Comparison of ENCODE assay signal across 14 cellular contexts in genomic region chr6:128208851-128209580, GRCh38.
DNase-seq lines count a peak whose midpoint lies in the region; ATAC-seq and TF ChIP-seq lines count a peak whose summit lies in the region.
"Had no signal": no experiment of that assay in that cellular context is flagged by ENCODE, and none has a peak within 500 bp of the region (broad histone marks: within the 10 kb centered on the region; RNA-seq: fewer than 3 reads in every experiment).

No MANE protein-coding gene starts in this region.

- peak overlapping the region; percentile 4 for H3K27ac ChIP-seq in foreskin keratinocyte
- H3K27ac ChIP-seq: lower lobe of right lung, Peyer's patch had no signal

- no peaks in the 10 kb centered on the region for H3K27me3 ChIP-seq in foreskin keratinocyte
- H3K27me3 ChIP-seq: Peyer's patch had no signal

- H3K4me1 ChIP-seq in foreskin keratinocyte, result peaks cover 25% of the 10 kb centered on the region
- H3K4me1 ChIP-seq: lower lobe of right lung, Peyer's patch had no signal

- peak; percentile 66 for ATAC-seq in foreskin keratinocyte
- no peak for ATAC-seq in HG03378 (IDR thresholded peaks at IDR 0.05; ENCODE audit: unreplicated experiment)
- no peak for ATAC-seq in HG02610 (IDR thresholded peaks at IDR 0.05; ENCODE audit: unreplicated experiment)

- DNase-seq in HCEC 1CT, result peak; percentile 75
- DNase-seq in amniotic epithelial cell (ENCODE audit: low read depth), result peak; percentile 77
- DNase-seq in foreskin keratinocyte, result peak in 1 of 2 donors; percentile 64
- DNase-seq in NCI-H146 treated with DMSO at 0.1 percent for 48 hours (lab: John Stamatoyannopoulos, UW; ENCODE audit: unreplicated experiment), result no peak
- DNase-seq in NCI-H2081 (lab: John Stamatoyannopoulos, UW), result no peak
- DNase-seq: activated CD4-positive, alpha-beta T cell treated with anti-CD3 and anti-CD28 coated beads, Interleukin-2, amount 50 U/mL, for 4 hours; effector memory CD4-positive, alpha-beta T cell; KG1; lower lobe of right lung; NCI-H1694; NCI-H524; Peyer's patch had no signal

- no peak for TF ChIP-seq CTCF in foreskin keratinocyte (conservative IDR thresholded peaks at IDR 0.05)

Comparison
In these comparisons a context has a peak if more than half of its experiments do, and no peak if none do; other contexts are left out.
1. DNase-seq: peak in HCEC 1CT (single experiment) and amniotic epithelial cell (single experiment); none in NCI-H146 treated with DMSO at 0.1 percent for 48 hours (single experiment) and NCI-H2081 (0 of 2).